In the genomic region with DNA sequence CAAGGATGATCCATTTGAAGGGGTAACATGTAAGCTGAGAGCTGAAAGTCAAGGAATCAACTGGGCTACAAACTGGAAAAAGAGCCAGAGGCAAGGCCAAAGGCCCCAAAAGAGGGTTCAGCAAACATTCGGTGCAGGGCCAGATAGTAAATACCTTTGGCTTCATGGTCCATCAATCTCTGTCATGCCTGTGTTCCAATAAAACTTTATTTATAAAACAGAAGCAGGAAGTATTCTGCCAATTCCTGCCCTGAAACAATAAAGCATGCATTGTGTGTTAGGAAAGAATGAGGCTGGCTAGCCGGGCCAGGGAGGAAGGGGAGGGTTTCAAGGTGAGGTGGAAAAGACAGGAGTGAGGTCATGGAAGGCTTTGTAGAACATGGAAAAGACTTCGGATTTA, we compare ENCODE assay signal across 19 cellular contexts.
A peak's percentile ranks its signal among the peaks of the same experiment; 100 is the strongest.
DNase-seq lines count a peak whose midpoint lies in the region; ATAC-seq and TF ChIP-seq lines count a peak whose summit lies in the region.
"Had no signal": no experiment of that assay in that cellular context is flagged by ENCODE, and none has a peak within 500 bp of the region (broad histone marks: within the 10 kb centered on the region; RNA-seq: fewer than 3 reads in every experiment).

No MANE protein-coding gene starts in this region.

- peaks cover 4% of the 10 kb centered on the region for H3K9me3 Mint-ChIP-seq in activated naive CD8-positive, alpha-beta T cell (ENCODE audit: low read depth)
- peaks cover 17% of the 10 kb centered on the region for H3K9me3 Mint-ChIP-seq in activated naive CD8-positive, alpha-beta T cell treated with anti-CD3 and anti-CD28 coated beads for 36 hours
- peaks cover 13% of the 10 kb centered on the region for H3K9me3 Mint-ChIP-seq in central memory CD8-positive, alpha-beta T cell
- H3K9me3 Mint-ChIP-seq in Calu3 (ENCODE audit: low read depth, unreplicated experiment), result peaks cover 10% of the 10 kb centered on the region

- POLR2A ChIA-PET in Panc1 (lab: Charles Lee), result no interaction called here

- CTCF ChIA-PET in Panc1 (lab: Charles Lee), result no interaction called here
- CTCF ChIA-PET in Calu3 (lab: Charles Lee), result interaction anchor here (0.6 kb wide), 1 partner anchor 263 kb away, joined by 3 read pairs; no protein-coding TSS in a partner anchor

- H3K4me3 ChIP-seq in Panc1 (ENCODE audit: low read depth in 2 of 2, low read length in 2 of 2), result no peak overlapping the region
- H3K4me3 ChIP-seq: stomach, upper lobe of right lung had no signal

- no peaks in the 10 kb centered on the region for H3K27me3 Mint-ChIP-seq in activated naive CD8-positive, alpha-beta T cell
- H3K27me3 Mint-ChIP-seq in activated naive CD8-positive, alpha-beta T cell treated with anti-CD3 and anti-CD28 coated beads for 36 hours, result no peaks in the 10 kb centered on the region
- no peaks in the 10 kb centered on the region for H3K27me3 Mint-ChIP-seq in central memory CD8-positive, alpha-beta T cell
- peaks cover 31% of the 10 kb centered on the region for H3K27me3 Mint-ChIP-seq in Calu3 (ENCODE audit: unreplicated experiment)

- no peak overlapping the region for H3K4me3 Mint-ChIP-seq in activated naive CD8-positive, alpha-beta T cell
- no peak overlapping the region for H3K4me3 Mint-ChIP-seq in activated naive CD8-positive, alpha-beta T cell treated with anti-CD3 and anti-CD28 coated beads for 36 hours
- no peak overlapping the region for H3K4me3 Mint-ChIP-seq in central memory CD8-positive, alpha-beta T cell
- H3K4me3 Mint-ChIP-seq in Calu3 (ENCODE audit: low read depth, unreplicated experiment), result no peak overlapping the region
- H3K4me3 Mint-ChIP-seq: H9 had no signal

- no peak for DNase-seq in activated naive CD8-positive, alpha-beta T cell treated with anti-CD3 and anti-CD28 coated beads for 36 hours
- DNase-seq in Panc1 (ENCODE audit: low read depth, low spot score), result no peak
- no peak for DNase-seq in central memory CD8-positive, alpha-beta T cell (ENCODE audit: low spot score in 2 of 2)
- DNase-seq in Calu3, result no peak
- DNase-seq in medulla oblongata (ENCODE audit: extremely low spot score), result no peak
- no peak for DNase-seq in DMS153 treated with DMSO at 0.1 percent for 48 hours (lab: John Stamatoyannopoulos, UW; ENCODE audit: unreplicated experiment)
- DNase-seq: amniotic stem cell, erythroblast, H9, left cardiac atrium, NCI-H1092 treated with DMSO at 0.1 percent for 48 hours, NCI-H526 treated with DMSO at 0.1 percent for 48 hours, nucleus accumbens, right cardiac atrium, stomach, T-helper 9 cell, upper lobe of right lung had no signal

- H3K27me3 ChIP-seq in Panc1 (ENCODE audit: control insufficient read depth, insufficient read depth, low read length), result no peaks in the 10 kb centered on the region
- H3K27me3 ChIP-seq: stomach, upper lobe of right lung had no signal

- H3K27ac Mint-ChIP-seq in activated naive CD8-positive, alpha-beta T cell, result peak overlapping the region; percentile 97
- H3K27ac Mint-ChIP-seq in activated naive CD8-positive, alpha-beta T cell treated with anti-CD3 and anti-CD28 coated beads for 36 hours, result no peak overlapping the region
- H3K27ac Mint-ChIP-seq in central memory CD8-positive, alpha-beta T cell (ENCODE audit: low read depth), result peak overlapping the region; percentile 95
- no peak overlapping the region for H3K27ac Mint-ChIP-seq in Calu3 (ENCODE audit: unreplicated experiment)

- no peaks in the 10 kb centered on the region for H3K9me3 ChIP-seq in Panc1 (ENCODE audit: control insufficient read depth, insufficient read depth, low read depth, low read length)
- H3K9me3 ChIP-seq: upper lobe of right lung had no signal

- in situ Hi-C loops in Panc1 (cut with HindIII; ENCODE audit: low pct_unique_long_range_greater_than_20kb, low sequenced_read_pairs), result no loop called here

- H3K4me1 ChIP-seq in Panc1 (ENCODE audit: control insufficient read depth, insufficient read depth, low read length), result no peaks in the 10 kb centered on the region

- H3K36me3 Mint-ChIP-seq in activated naive CD8-positive, alpha-beta T cell, result peaks cover 7% of the 10 kb centered on the region
- H3K36me3 Mint-ChIP-seq in activated naive CD8-positive, alpha-beta T cell treated with anti-CD3 and anti-CD28 coated beads for 36 hours, result peaks cover 23% of the 10 kb centered on the region
- peaks cover 2% of the 10 kb centered on the region for H3K36me3 Mint-ChIP-seq in central memory CD8-positive, alpha-beta T cell (ENCODE audit: insufficient read depth)
- no peaks in the 10 kb centered on the region for H3K36me3 Mint-ChIP-seq in Calu3 (ENCODE audit: insufficient read depth, unreplicated experiment)

- intact Hi-C loops in Panc1 (cut with micrococcal nuclease; ENCODE audit: unreplicated experiment), result no loop called here
- intact Hi-C loops in Calu3 (cut with micrococcal nuclease; ENCODE audit: unreplicated experiment), result loop anchor here (5.0 to 10.0 kb wide), 2 partner anchors 134 to 369 kb away; no protein-coding TSS in a partner anchor

- H3K36me3 ChIP-seq in Panc1 (ENCODE audit: control insufficient read depth, insufficient read depth, low read length), result no peaks in the 10 kb centered on the region
- H3K36me3 ChIP-seq: stomach, upper lobe of right lung had no signal

- H3K4me1 Mint-ChIP-seq in activated naive CD8-positive, alpha-beta T cell (ENCODE audit: low read depth), result peaks cover 77% of the 10 kb centered on the region
- peaks cover 63% of the 10 kb centered on the region for H3K4me1 Mint-ChIP-seq in activated naive CD8-positive, alpha-beta T cell treated with anti-CD3 and anti-CD28 coated beads for 36 hours
- H3K4me1 Mint-ChIP-seq in central memory CD8-positive, alpha-beta T cell, result peaks cover 58% of the 10 kb centered on the region
- H3K4me1 Mint-ChIP-seq in Calu3 (ENCODE audit: low read depth, unreplicated experiment), result no peaks in the 10 kb centered on the region

- ATAC-seq in Panc1, result no peak
- no peak for ATAC-seq in central memory CD8-positive, alpha-beta T cell (replicated peaks; ENCODE audit: extremely low read depth, poor library complexity, severe bottlenecking)
- ATAC-seq: activated CD4-positive, CD25-positive, alpha-beta regulatory T cell treated with anti-CD3 and anti-CD28 coated beads, Interleukin-2, amount 50 U/mL, for 24 hours; left cardiac atrium; right cardiac atrium; upper lobe of right lung had no signal

- BruUV-seq in Panc1 (replicated peaks; lab: Mats Ljungman, UMichigan), result no TSS peak
- BruUV-seq in Calu3 (replicated peaks; lab: Mats Ljungman, UMichigan), result no TSS peak

- H3K27ac ChIP-seq in Panc1 (ENCODE audit: low read length), result no peak overlapping the region
- H3K27ac ChIP-seq: stomach, upper lobe of right lung had no signal

- TF ChIP-seq CTCF in Panc1 (IDR thresholded peaks at IDR 0.05) (0 out of 2 replicates have a peak, but pooled peaks have one; percentile 4), Calu3 (IDR thresholded peaks at IDR 0.05; ENCODE audit: unreplicated experiment) (no peak)

Comparison
In these comparisons a context has a peak if more than half of its experiments do, and no peak if none do; other contexts are left out.
1. H3K27ac Mint-ChIP-seq: peak in activated naive CD8-positive, alpha-beta T cell (single experiment) and central memory CD8-positive, alpha-beta T cell (single experiment); none in activated naive CD8-positive, alpha-beta T cell treated with anti-CD3 and anti-CD28 coated beads for 36 hours (single experiment) and Calu3 (single experiment).